In genomic region chr5:43046474-43046873, GRCh38 we compare ENCODE assay signal across 20 cellular contexts. TPM values are rescaled to one million over a fixed set of nuclear protein-coding genes. Genes with fewer than 3 reads are reported as not detected.
DNase-seq lines count a peak whose midpoint lies in the region; ATAC-seq, FAIRE-seq and TF ChIP-seq lines count a peak whose summit lies in the region.
"Had no signal": no experiment of that assay in that cellular context is flagged by ENCODE, and none has a peak within 500 bp of the region (broad histone marks: within the 10 kb centered on the region; RNA-seq: fewer than 3 reads in every experiment).

No MANE protein-coding gene starts in this region.

- peak overlapping the region; percentile 56 for H3K27ac Mint-ChIP-seq in activated CD8-positive, alpha-beta memory T cell treated with anti-CD3 and anti-CD28 coated beads, Interleukin-2, amount 10 ng/mL, durations not matched to agents 7 days and 5 days
- peak overlapping the region; percentile 78 for H3K27ac Mint-ChIP-seq in T-helper 17 cell
- H3K27ac Mint-ChIP-seq in stimulated activated effector memory CD8-positive, alpha-beta T cell treated with anti-CD3 and anti-CD28 coated beads, Interleukin-12 subunit alpha, Interleukin-12 subunit beta, amount 100 ng/mL, for 72 hours, result peak overlapping the region; percentile 2

- BruUV-seq in endothelial cell of umbilical vein (replicated peaks; lab: Mats Ljungman, UMichigan), result no TSS peak

- H3K4me1 ChIP-seq in endothelial cell of umbilical vein (ENCODE audit: control insufficient read depth, extremely low read depth, insufficient read depth, low read length), result peaks cover 20% of the 10 kb centered on the region
- H3K4me1 ChIP-seq: Caco-2 had no signal

- DNase-seq in activated CD8-positive, alpha-beta memory T cell treated with anti-CD3 and anti-CD28 coated beads, Interleukin-2, amount 10 ng/mL, durations not matched to agents 7 days and 5 days, result no peak
- DNase-seq in activated CD8-positive, alpha-beta memory T cell treated with anti-CD3 and anti-CD28 coated beads, Interleukin-2, amount 50 U/mL, for 4 hours, result no peak
- DNase-seq in T-helper 17 cell (no peak), endothelial cell of umbilical vein (ENCODE audit: low read depth, low spot score) (no peak), NCI-H2171 treated with DMSO at 0.1 percent for 48 hours (lab: John Stamatoyannopoulos, UW) (no peak), GM19238 (ENCODE audit: insufficient read length, low spot score) (no peak), NCI-H1417 treated with DMSO at 0.1 percent for 48 hours (lab: John Stamatoyannopoulos, UW) (no peak)
- no peak for DNase-seq in stimulated activated effector memory CD8-positive, alpha-beta T cell treated with anti-CD3 and anti-CD28 coated beads, Interleukin-12 subunit alpha, Interleukin-12 subunit beta, amount 100 ng/mL, for 72 hours (ENCODE audit: low spot score in 2 of 2)
- DNase-seq: Caco-2, DMS53, GM23248, MG63, NCI-H1105, NCI-H187 treated with DMSO at 0.1 percent for 48 hours, NCI-H446 treated with DMSO at 0.1 percent for 48 hours, NCI-H748 treated with DMSO at 0.1 percent for 48 hours had no signal

- no peaks in the 10 kb centered on the region for H3K36me3 ChIP-seq in endothelial cell of umbilical vein (ENCODE audit: control insufficient read depth in 2 of 2, extremely low read depth in 1 of 2, insufficient read depth in 2 of 2, low read length in 2 of 2)

- H3K9me3 ChIP-seq in T-helper 17 cell (ENCODE audit: control insufficient read depth, low read length, poor library complexity, severe bottlenecking) (no peaks in the 10 kb centered on the region), endothelial cell of umbilical vein (replicated peaks; ENCODE audit: control insufficient read depth, insufficient read depth, low read length) (no peaks in the 10 kb centered on the region)
- H3K9me3 ChIP-seq: Caco-2, MG63 had no signal

- no peak overlapping the region for H3K9ac ChIP-seq in endothelial cell of umbilical vein (replicated peaks; ENCODE audit: extremely low read depth, insufficient read depth, low read length)
- H3K9ac ChIP-seq: GM23248 had no signal

- no peak overlapping the region for H3K27ac ChIP-seq in endothelial cell of umbilical vein (ENCODE audit: insufficient read depth, low read depth, low read length)
- H3K27ac ChIP-seq: C4-2B, GM23248 had no signal

- no peak overlapping the region for H3K4me3 ChIP-seq in endothelial cell of umbilical vein (replicated peaks in 1 of 3; ENCODE audit: insufficient read depth in 1 of 3, low read depth in 1 of 3, low read length in 3 of 3)
- H3K4me3 ChIP-seq: GM23248, MG63 had no signal

- no peak overlapping the region for H2AFZ ChIP-seq in endothelial cell of umbilical vein (ENCODE audit: low read depth, low read length)
- H2AFZ ChIP-seq: GM23248 had no signal

- peaks cover 38% of the 10 kb centered on the region for H3K4me1 Mint-ChIP-seq in activated CD8-positive, alpha-beta memory T cell treated with anti-CD3 and anti-CD28 coated beads, Interleukin-2, amount 10 ng/mL, durations not matched to agents 7 days and 5 days
- H3K4me1 Mint-ChIP-seq in T-helper 17 cell, result peaks cover 17% of the 10 kb centered on the region
- peaks cover 26% of the 10 kb centered on the region for H3K4me1 Mint-ChIP-seq in stimulated activated effector memory CD8-positive, alpha-beta T cell treated with anti-CD3 and anti-CD28 coated beads, Interleukin-12 subunit alpha, Interleukin-12 subunit beta, amount 100 ng/mL, for 72 hours

- dilution Hi-C loops in endothelial cell of umbilical vein (cut with MboI; ENCODE audit: extremely low pct_ligation_motif_present, low sequenced_read_pairs), result no loop called here

- H4K20me1 ChIP-seq in endothelial cell of umbilical vein (replicated peaks; ENCODE audit: control insufficient read depth, extremely low read depth, insufficient read depth, low read length), result no peaks in the 10 kb centered on the region

- no peaks in the 10 kb centered on the region for H3K27me3 ChIP-seq in endothelial cell of umbilical vein (ENCODE audit: control insufficient read depth in 2 of 2, insufficient read depth in 2 of 2, low read length in 2 of 2)
- H3K27me3 ChIP-seq: MG63 had no signal

- H3K79me2 ChIP-seq in endothelial cell of umbilical vein (ENCODE audit: control insufficient read depth, insufficient read depth, low read length), result peaks cover 23% of the 10 kb centered on the region

- peak; percentile 21 for FAIRE-seq in endothelial cell of umbilical vein (lab: Jason Lieb, UNC)
- FAIRE-seq: A204.1, GM12891, GM19239 had no signal

- peaks cover 12% of the 10 kb centered on the region for H3K36me3 Mint-ChIP-seq in activated CD8-positive, alpha-beta memory T cell treated with anti-CD3 and anti-CD28 coated beads, Interleukin-2, amount 10 ng/mL, durations not matched to agents 7 days and 5 days
- no peaks in the 10 kb centered on the region for H3K36me3 Mint-ChIP-seq in T-helper 17 cell (ENCODE audit: low read depth)
- peaks cover 18% of the 10 kb centered on the region for H3K36me3 Mint-ChIP-seq in stimulated activated effector memory CD8-positive, alpha-beta T cell treated with anti-CD3 and anti-CD28 coated beads, Interleukin-12 subunit alpha, Interleukin-12 subunit beta, amount 100 ng/mL, for 72 hours

- POLR2A ChIA-PET in endothelial cell of umbilical vein (lab: Charles Lee), result no interaction called here

- no peak overlapping the region for H3K4me3 Mint-ChIP-seq in activated CD8-positive, alpha-beta memory T cell treated with anti-CD3 and anti-CD28 coated beads, Interleukin-2, amount 10 ng/mL, durations not matched to agents 7 days and 5 days
- H3K4me3 Mint-ChIP-seq in T-helper 17 cell, result peak overlapping the region; percentile 25
- no peak overlapping the region for H3K4me3 Mint-ChIP-seq in stimulated activated effector memory CD8-positive, alpha-beta T cell treated with anti-CD3 and anti-CD28 coated beads, Interleukin-12 subunit alpha, Interleukin-12 subunit beta, amount 100 ng/mL, for 72 hours

- intact Hi-C loops in endothelial cell of umbilical vein (cut with micrococcal nuclease), result no loop called here

- no peak for TF ChIP-seq CTCF in endothelial cell of umbilical vein (IDR thresholded peaks at IDR 0.05; ENCODE audit: extremely low read depth in 1 of 2, insufficient read depth in 1 of 2, low read depth in 1 of 2, low read length in 2 of 2)

- no peaks in the 10 kb centered on the region for H3K27me3 Mint-ChIP-seq in activated CD8-positive, alpha-beta memory T cell treated with anti-CD3 and anti-CD28 coated beads, Interleukin-2, amount 10 ng/mL, durations not matched to agents 7 days and 5 days
- no peaks in the 10 kb centered on the region for H3K27me3 Mint-ChIP-seq in T-helper 17 cell

- no peak overlapping the region for H3K4me2 ChIP-seq in endothelial cell of umbilical vein (ENCODE audit: insufficient read depth, low read length)

- H3K9me1 ChIP-seq in endothelial cell of umbilical vein (replicated peaks; ENCODE audit: control insufficient read depth, extremely low read depth, insufficient read depth, low read length), result no peaks in the 10 kb centered on the region

- TF ChIP-seq POLR2A in endothelial cell of umbilical vein (IDR thresholded peaks at IDR 0.05; ENCODE audit: low read depth, low read length), result no peak

- H3K9me3 Mint-ChIP-seq in activated CD8-positive, alpha-beta memory T cell treated with anti-CD3 and anti-CD28 coated beads, Interleukin-2, amount 10 ng/mL, durations not matched to agents 7 days and 5 days (ENCODE audit: low read depth), result no peaks in the 10 kb centered on the region
- H3K9me3 Mint-ChIP-seq in stimulated activated effector memory CD8-positive, alpha-beta T cell treated with anti-CD3 and anti-CD28 coated beads, Interleukin-12 subunit alpha, Interleukin-12 subunit beta, amount 100 ng/mL, for 72 hours, result no peaks in the 10 kb centered on the region

- CTCF ChIA-PET in activated CD8-positive, alpha-beta memory T cell treated with anti-CD3 and anti-CD28 coated beads, Interleukin-2, amount 10 ng/mL, durations not matched to agents 7 days and 5 days (lab: Charles Lee), result interaction anchor here (1.2 to 7.1 kb wide), 4 partner anchors 15 to 137 kb away, joined by 4 to 85 read pairs (median 6); no protein-coding TSS in a partner anchor
- CTCF ChIA-PET in endothelial cell of umbilical vein (lab: Charles Lee), result interaction anchor here (0.9 to 3.0 kb wide), 3 partner anchors 19 to 138 kb away, joined by 3 to 15 read pairs (median 3); no protein-coding TSS in a partner anchor

- no peak for ATAC-seq in activated CD8-positive, alpha-beta memory T cell treated with anti-CD3 and anti-CD28 coated beads, Interleukin-2, amount 10 ng/mL, durations not matched to agents 7 days and 5 days
- ATAC-seq in T-helper 17 cell, result no peak
- no peak for ATAC-seq in stimulated activated effector memory CD8-positive, alpha-beta T cell treated with anti-CD3 and anti-CD28 coated beads, Interleukin-12 subunit alpha, Interleukin-12 subunit beta, amount 100 ng/mL, for 72 hours

TF ChIP-seq in endothelial cell of umbilical vein, 7 proteins besides CTCF, POLR2A, EP300 and RAD21:
- TF ChIP-seq GATA2 (IDR thresholded peaks at IDR 0.05; ENCODE audit: insufficient read depth, insufficient read length, low read depth, low read length), result no peak
- TF ChIP-seq POLR2AphosphoS5 (IDR thresholded peaks at IDR 0.05; ENCODE audit: insufficient read depth, low read depth, low read length), result no peak
- no peak for TF ChIP-seq JUN (IDR thresholded peaks at IDR 0.05; ENCODE audit: borderline replicate concordance, insufficient read depth, insufficient read length, low read depth)
- TF ChIP-seq MYC (IDR thresholded peaks at IDR 0.05; ENCODE audit: low read depth, low read length), result no peak
- no peak for TF ChIP-seq EZH2 (IDR thresholded peaks at IDR 0.05; ENCODE audit: borderline replicate concordance, low read depth, low read length, severe bottlenecking)
- no peak for TF ChIP-seq FOS (IDR thresholded peaks at IDR 0.05; ENCODE audit: borderline replicate concordance, insufficient read depth, low read length)
- TF ChIP-seq MAX (IDR thresholded peaks at IDR 0.05; ENCODE audit: insufficient read depth, insufficient read length), result no peak

RNA-seq across cellular contexts. Expression of gene ANXA2R, which starts 6.4 kb away (rescaled TPM):
- total RNA-seq in activated CD8-positive, alpha-beta memory T cell treated with anti-CD3 and anti-CD28 coated beads, Interleukin-2, amount 10 ng/mL, durations not matched to agents 7 days and 5 days, result 10 to 100 TPM; 14.5 to 32.0 TPM
- total RNA-seq in T-helper 17 cell, result 10 to 100 TPM; 33.0 to 44.0 TPM
- 6.6 and 8.1 TPM in 2 replicates for total RNA-seq in endothelial cell of umbilical vein
- 10.4 and 11.1 TPM in 2 replicates for polyA plus RNA-seq in endothelial cell of umbilical vein
- polyA plus RNA-seq in endothelial cell of umbilical vein (2011; cell fraction: cytosol; rRNA removed), result 8.6 and 9.1 TPM in 2 replicates
- 6.8 and 7.3 TPM in 2 replicates for polyA plus RNA-seq in endothelial cell of umbilical vein (2011; cell fraction: nucleus; rRNA removed)
- 3.9 and 4.3 TPM in 2 replicates for polyA plus RNA-seq in endothelial cell of umbilical vein (2012)
- polyA minus RNA-seq in endothelial cell of umbilical vein, result 7.2 and 7.3 TPM in 2 replicates
- polyA minus RNA-seq in endothelial cell of umbilical vein (2011; cell fraction: cytosol; rRNA and poly(A)+ RNA removed), result 1.2 TPM
- polyA minus RNA-seq in endothelial cell of umbilical vein (2011; cell fraction: nucleus; rRNA and poly(A)+ RNA removed), result 12.9 and 14.0 TPM in 2 replicates

Comparison
In these comparisons a context has a peak if more than half of its experiments do, and no peak if none do; other contexts are left out.
1. H3K27ac Mint-ChIP-seq: peak in every context shown above with its lines; median percentile 78 in T-helper 17 cell; 56 in activated CD8-positive, alpha-beta memory T cell treated with anti-CD3 and anti-CD28 coated beads, Interleukin-2, amount 10 ng/mL, durations not matched to agents 7 days and 5 days; 2 in stimulated activated effector memory CD8-positive, alpha-beta T cell treated with anti-CD3 and anti-CD28 coated beads, Interleukin-12 subunit alpha, Interleukin-12 subunit beta, amount 100 ng/mL, for 72 hours.